ENCODE assay signal across 36 cellular contexts in the genomic region with DNA sequence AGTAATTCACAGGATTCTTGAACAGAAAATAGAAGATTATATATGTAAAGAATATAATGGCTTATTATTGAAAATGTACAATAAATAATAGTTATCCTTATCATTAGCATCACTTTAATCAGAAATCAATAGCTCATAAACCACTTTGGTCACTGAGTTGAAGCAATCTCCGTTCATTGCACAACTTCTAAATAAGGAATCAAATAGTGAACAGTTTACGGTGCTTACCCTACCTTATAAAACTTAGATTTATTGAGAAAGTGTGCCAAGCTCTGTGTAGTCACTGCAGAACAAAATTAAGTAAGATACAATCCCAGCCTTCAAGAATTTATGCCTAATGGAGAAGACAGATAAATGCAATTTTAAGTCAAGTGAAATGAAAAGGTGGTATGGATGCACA. TPM values are rescaled to one million over a fixed set of nuclear protein-coding genes. Genes with fewer than 3 reads are reported as not detected.
"Had no signal": no experiment of that assay in that cellular context is flagged by ENCODE, and none has a peak within 500 bp of the region (broad histone marks: within the 10 kb centered on the region; RNA-seq: fewer than 3 reads in every experiment).

No MANE protein-coding gene starts in this region.

- H3K4me3 Mint-ChIP-seq: activated CD8-positive, alpha-beta T cell treated with anti-CD3 and anti-CD28 coated beads for 36 hours; activated naive CD8-positive, alpha-beta T cell treated with anti-CD3 and anti-CD28 coated beads, Interleukin-2, amount 10 ng/mL, durations not matched to agents 7 days and 5 days; activated T-cell treated with anti-CD3 and anti-CD28 coated beads, Interleukin-2, amount 50 U/mL, for 72 hours; activated T-helper 17 cell treated with anti-CD3 and anti-CD28 coated beads, Interleukin-2, amount 50 U/mL, for 72 hours had no signal

- H3K27ac Mint-ChIP-seq: activated CD8-positive, alpha-beta T cell treated with anti-CD3 and anti-CD28 coated beads for 36 hours; activated naive CD8-positive, alpha-beta T cell treated with anti-CD3 and anti-CD28 coated beads, Interleukin-2, amount 10 ng/mL, durations not matched to agents 7 days and 5 days; activated T-cell treated with anti-CD3 and anti-CD28 coated beads, Interleukin-2, amount 50 U/mL, for 72 hours; activated T-helper 17 cell treated with anti-CD3 and anti-CD28 coated beads, Interleukin-2, amount 50 U/mL, for 72 hours had no signal

- H3K4me2 ChIP-seq: PC-9 had no signal

- H3K9me3 Mint-ChIP-seq: activated CD8-positive, alpha-beta T cell treated with anti-CD3 and anti-CD28 coated beads for 36 hours; activated naive CD8-positive, alpha-beta T cell treated with anti-CD3 and anti-CD28 coated beads, Interleukin-2, amount 10 ng/mL, durations not matched to agents 7 days and 5 days; activated T-cell treated with anti-CD3 and anti-CD28 coated beads, Interleukin-2, amount 50 U/mL, for 72 hours had no signal

- H3K4me3 ChIP-seq: body of pancreas, breast epithelium, K562, PC-9 had no signal

- H3K36me3 ChIP-seq: breast epithelium had no signal

- H3K4me1 ChIP-seq: body of pancreas, breast epithelium had no signal

- H3K36me3 Mint-ChIP-seq: activated naive CD8-positive, alpha-beta T cell treated with anti-CD3 and anti-CD28 coated beads, Interleukin-2, amount 10 ng/mL, durations not matched to agents 7 days and 5 days had no signal

- H3K27ac ChIP-seq: body of pancreas, breast epithelium, PC-9, RWPE1, VCaP had no signal

- DNase-seq: activated CD4-positive, alpha-beta T cell treated with anti-CD3 and anti-CD28 coated beads for 1 hour; activated CD4-positive, alpha-beta T cell treated with anti-CD3 and anti-CD28 coated beads for 48 hours; activated CD4-positive, alpha-beta T cell treated with anti-CD3 and anti-CD28 coated beads, Interleukin-2, amount 50 U/mL, for 4 hours; activated CD4-positive, CD25-positive, alpha-beta regulatory T cell; activated CD8-positive, alpha-beta T cell treated with anti-CD3 and anti-CD28 coated beads for 36 hours; activated effector memory CD4-positive, alpha-beta T cell treated with anti-CD3 and anti-CD28 coated beads, Interleukin-2, amount 50 U/mL, for 16 hours; activated naive CD4-positive, alpha-beta T cell; activated naive CD4-positive, alpha-beta T cell treated with anti-CD3 and anti-CD28 coated beads, Interleukin-2, amount 50 U/mL, for 16 hours; activated naive CD8-positive, alpha-beta T cell treated with anti-CD3 and anti-CD28 coated beads, Interleukin-2, amount 10 ng/mL, durations not matched to agents 7 days and 5 days; activated T-cell treated with anti-CD3 and anti-CD28 coated beads, Interleukin-2, amount 50 U/mL, for 1 hour; activated T-cell treated with anti-CD3 and anti-CD28 coated beads, Interleukin-2, amount 50 U/mL, for 72 hours; body of pancreas; cerebellar nuclear complex; NCI-H1105; NCI-H1417 treated with DMSO at 0.1 percent for 48 hours; NCI-H187 treated with DMSO at 0.1 percent for 48 hours; NCI-H2081; NCI-H345; NCI-H524 treated with DMSO at 0.1 percent for 48 hours; PC-9; SIG-M5; SW 1271; T-helper 1 cell; T-helper 2 cell; T-helper 9 cell had no signal

- H3K4me1 Mint-ChIP-seq: activated naive CD8-positive, alpha-beta T cell treated with anti-CD3 and anti-CD28 coated beads, Interleukin-2, amount 10 ng/mL, durations not matched to agents 7 days and 5 days; activated T-helper 17 cell treated with anti-CD3 and anti-CD28 coated beads, Interleukin-2, amount 50 U/mL, for 72 hours had no signal

- H2AFZ ChIP-seq: PC-9 had no signal

- ATAC-seq: activated CD8-positive, alpha-beta T cell treated with anti-CD3 and anti-CD28 coated beads for 36 hours; activated T-cell treated with anti-CD3 and anti-CD28 coated beads, Interleukin-2, amount 50 U/mL, for 72 hours; activated T-helper 17 cell treated with anti-CD3 and anti-CD28 coated beads, Interleukin-2, amount 50 U/mL, for 72 hours; body of pancreas; K562; Right ventricle myocardium inferior had no signal

- H3K9me3 ChIP-seq: body of pancreas, breast epithelium had no signal

RNA-seq across cellular contexts. Expression of gene VSNL1, which starts 6.7 kb away (rescaled TPM):
- total RNA-seq: activated CD8-positive, alpha-beta memory T cell treated with anti-CD3 and anti-CD28 coated beads for 36 hours; activated CD8-positive, alpha-beta T cell treated with anti-CD3 and anti-CD28 coated beads for 36 hours; activated naive CD8-positive, alpha-beta T cell treated with anti-CD3 and anti-CD28 coated beads, Interleukin-2, amount 10 ng/mL, durations not matched to agents 7 days and 5 days; activated T-cell treated with anti-CD3 and anti-CD28 coated beads, Interleukin-2, amount 50 U/mL, for 72 hours; activated T-helper 17 cell treated with anti-CD3 and anti-CD28 coated beads, Interleukin-2, amount 50 U/mL, for 72 hours; K562; NCI-H460; PC-9 had no signal

RNA-seq across cellular contexts. Expression of gene RAD51AP2, which starts 29.0 kb away (rescaled TPM):
- total RNA-seq: activated CD8-positive, alpha-beta memory T cell treated with anti-CD3 and anti-CD28 coated beads for 36 hours; activated CD8-positive, alpha-beta T cell treated with anti-CD3 and anti-CD28 coated beads for 36 hours; activated naive CD8-positive, alpha-beta T cell treated with anti-CD3 and anti-CD28 coated beads, Interleukin-2, amount 10 ng/mL, durations not matched to agents 7 days and 5 days; activated T-cell treated with anti-CD3 and anti-CD28 coated beads, Interleukin-2, amount 50 U/mL, for 72 hours; activated T-helper 17 cell treated with anti-CD3 and anti-CD28 coated beads, Interleukin-2, amount 50 U/mL, for 72 hours; astrocyte; NCI-H460; PC-9; SK-MEL-5 had no signal
- polyA plus RNA-seq: adipose tissue had no signal
